ENCODE assay signal across 18 cellular contexts in genomic region chr6:89139509-89140346, GRCh38. TPM values are rescaled to one million over a fixed set of nuclear protein-coding genes. Genes with fewer than 3 reads are reported as not detected.
DNase-seq lines count a peak whose midpoint lies in the region; ATAC-seq, FAIRE-seq and TF ChIP-seq lines count a peak whose summit lies in the region.
"Had no signal": no experiment of that assay in that cellular context is flagged by ENCODE, and none has a peak within 500 bp of the region (broad histone marks: within the 10 kb centered on the region; RNA-seq: fewer than 3 reads in every experiment).

No MANE protein-coding gene starts in this region.

- H3K9me3 Mint-ChIP-seq in progenitor cell of endocrine pancreas (ENCODE audit: low read depth) = no peaks in the 10 kb centered on the region
- H3K9me3 Mint-ChIP-seq: natural killer cell treated with Interleukin-12 subunit alpha and Interleukin-12 subunit beta and Interleukin-15 and Interleukin-18, amount 100 ng/mL, for 72 hours had no signal

- peak; percentile 50 for DNase-seq in Daoy (ENCODE audit: low read depth)
- DNase-seq in NCI-H226 = peak; percentile 73
- peak; percentile 35 for DNase-seq in epithelial cell of esophagus (ENCODE audit: low read depth)
- no peak for DNase-seq in progenitor cell of endocrine pancreas (ENCODE audit: low spot score, unreplicated experiment)
- DNase-seq in GM19239 (ENCODE audit: insufficient read length, low spot score) = no peak
- DNase-seq: activated CD8-positive, alpha-beta T cell treated with anti-CD3 and anti-CD28 coated beads, Interleukin-2, amount 10 ng/mL, durations not matched to agents 7 days and 5 days; activated effector memory CD4-positive, alpha-beta T cell treated with Interleukin-2 at 50 U/mL for 16 hours; dermis blood vessel endothelial cell; H9; NCI-H1105; right lobe of liver; stimulated activated CD4-positive, alpha-beta T cell treated with anti-CD3 and anti-CD28 coated beads, Interleukin-4, amount 100 ng/mL, for 24 hours had no signal

- ATAC-seq in HG02885 (IDR thresholded peaks at IDR 0.05; ENCODE audit: poor library complexity, unreplicated experiment) = no peak
- no peak for ATAC-seq in SK-N-SH treated with all-trans-retinoic acid at 6 μM for 48 hours
- no peak for ATAC-seq in HG03457 (IDR thresholded peaks at IDR 0.05; ENCODE audit: unreplicated experiment)
- ATAC-seq: activated CD8-positive, alpha-beta T cell treated with anti-CD3 and anti-CD28 coated beads, Interleukin-2, amount 10 ng/mL, durations not matched to agents 7 days and 5 days; natural killer cell treated with Interleukin-12 subunit alpha and Interleukin-12 subunit beta and Interleukin-15 and Interleukin-18, amount 100 ng/mL, for 72 hours had no signal

- no peak overlapping the region for H3K4me3 ChIP-seq in epithelial cell of esophagus (ENCODE audit: low read length)
- H3K4me3 ChIP-seq: ascending aorta, right lobe of liver had no signal

- no peaks in the 10 kb centered on the region for H3K27me3 Mint-ChIP-seq in progenitor cell of endocrine pancreas
- H3K27me3 Mint-ChIP-seq: natural killer cell treated with Interleukin-12 subunit alpha and Interleukin-12 subunit beta and Interleukin-15 and Interleukin-18, amount 100 ng/mL, for 72 hours had no signal

- H3K4me1 Mint-ChIP-seq in progenitor cell of endocrine pancreas (ENCODE audit: low read depth) = peaks cover 25% of the 10 kb centered on the region

- H3K36me3 Mint-ChIP-seq in progenitor cell of endocrine pancreas (ENCODE audit: insufficient read depth) = peaks cover 1% of the 10 kb centered on the region
- H3K36me3 Mint-ChIP-seq: natural killer cell treated with Interleukin-12 subunit alpha and Interleukin-12 subunit beta and Interleukin-15 and Interleukin-18, amount 100 ng/mL, for 72 hours had no signal

- H3K4me3 Mint-ChIP-seq in progenitor cell of endocrine pancreas (ENCODE audit: low read depth) = peak overlapping the region; percentile 2
- H3K4me3 Mint-ChIP-seq: activated CD8-positive, alpha-beta T cell treated with anti-CD3 and anti-CD28 coated beads, Interleukin-2, amount 10 ng/mL, durations not matched to agents 7 days and 5 days; H9; natural killer cell treated with Interleukin-12 subunit alpha and Interleukin-12 subunit beta and Interleukin-15 and Interleukin-18, amount 100 ng/mL, for 72 hours had no signal

- no peak for FAIRE-seq in GM19239 (lab: Jason Lieb, UNC)
- FAIRE-seq: urothelium cell line had no signal

- H3K27ac Mint-ChIP-seq in progenitor cell of endocrine pancreas = peak overlapping the region; percentile 89
- H3K27ac Mint-ChIP-seq: activated CD8-positive, alpha-beta T cell treated with anti-CD3 and anti-CD28 coated beads, Interleukin-2, amount 10 ng/mL, durations not matched to agents 7 days and 5 days; H9; natural killer cell treated with Interleukin-12 subunit alpha and Interleukin-12 subunit beta and Interleukin-15 and Interleukin-18, amount 100 ng/mL, for 72 hours had no signal

- TF ChIP-seq CTCF in epithelial cell of esophagus (IDR thresholded peaks at IDR 0.05; ENCODE audit: insufficient read depth, low read depth, low read length, missing control alignments) (no peak), progenitor cell of endocrine pancreas (IDR thresholded peaks at IDR 0.05; ENCODE audit: unreplicated experiment) (no peak)

TF ChIP-seq in SK-N-SH treated with all-trans-retinoic acid at 6 μM for 48 hours, 23 proteins besides CTCF, POLR2A, EP300 and RAD21:
- TF ChIP-seq CSRNP3 (CRISPR knock-in tag; IDR thresholded peaks at IDR 0.05) = no peak
- no peak for TF ChIP-seq PATZ1 (CRISPR knock-in tag; IDR thresholded peaks at IDR 0.05; ENCODE audit: borderline replicate concordance)
- no peak for TF ChIP-seq TOX (CRISPR knock-in tag; IDR thresholded peaks at IDR 0.05; ENCODE audit: borderline replicate concordance)
- TF ChIP-seq ZFP30 (CRISPR knock-in tag; IDR thresholded peaks at IDR 0.05) = no peak
- no peak for TF ChIP-seq RARB (CRISPR knock-in tag; IDR thresholded peaks at IDR 0.05)

RNA-seq across cellular contexts. Expression of gene PM20D2, which starts 6.1 kb away (rescaled TPM):
- 15.5 and 15.9 TPM in 2 replicates for total RNA-seq in Daoy (2014; rRNA removed; shearing (Covaris generic))
- 20.0 and 20.8 TPM in 2 replicates for total RNA-seq in progenitor cell of endocrine pancreas

RNA-seq across cellular contexts. Expression of gene SRSF12, which starts 21.9 kb away (rescaled TPM):
- total RNA-seq in Daoy (2014; rRNA removed; shearing (Covaris generic)) = 0.36 and 0.51 TPM in 2 replicates
- 20.0 and 22.2 TPM in 2 replicates for total RNA-seq in progenitor cell of endocrine pancreas
- total RNA-seq: activated CD8-positive, alpha-beta T cell treated with anti-CD3 and anti-CD28 coated beads, Interleukin-2, amount 10 ng/mL, durations not matched to agents 7 days and 5 days had no signal

RNA-seq across cellular contexts. Expression of gene PNRC1, which starts 59.2 kb away (rescaled TPM):
- 9.8 and 14.8 TPM in 2 replicates for total RNA-seq in Daoy (2014; rRNA removed; shearing (Covaris generic))
- 203 and 212 TPM in 2 replicates for total RNA-seq in progenitor cell of endocrine pancreas

Comparison
In these comparisons a context has a peak if more than half of its experiments do, and no peak if none do; other contexts are left out.
1. DNase-seq: peak in Daoy (single experiment), NCI-H226 (single experiment) and epithelial cell of esophagus (single experiment); none in progenitor cell of endocrine pancreas (single experiment) and GM19239 (single experiment).
2. RNA of gene SRSF12, which starts 21.9 kb away (total RNA-seq): 20.0 to 22.2 TPM in progenitor cell of endocrine pancreas; 0.36 to 0.51 TPM in Daoy; every median in the first group is over 10 times any median in the second.
3. RNA of gene PNRC1, which starts 59.2 kb away (total RNA-seq): 203 to 212 TPM in progenitor cell of endocrine pancreas; 9.8 to 14.8 TPM in Daoy; every median in the first group is over 10 times any median in the second.